In genomic region chr2:121142452-121142851, GRCh38 we compare ENCODE assay signal across 19 cellular contexts.
DNase-seq lines count a peak whose midpoint lies in the region; ATAC-seq, FAIRE-seq and TF ChIP-seq lines count a peak whose summit lies in the region.
"Had no signal": no experiment of that assay in that cellular context is flagged by ENCODE, and none has a peak within 500 bp of the region (broad histone marks: within the 10 kb centered on the region; RNA-seq: fewer than 3 reads in every experiment).

No MANE protein-coding gene starts in this region.

- no peaks in the 10 kb centered on the region for H3K27me3 ChIP-seq in H9 (ENCODE audit: insufficient read depth, low read length)
- no peaks in the 10 kb centered on the region for H3K27me3 ChIP-seq in H1 (replicated peaks in 1 of 4; ENCODE audit: control insufficient read depth in 3 of 4, extremely low read depth in 1 of 4, insufficient read depth in 3 of 4, low read length in 3 of 4)
- H3K27me3 ChIP-seq in neuronal stem cell (ENCODE audit: control insufficient read depth in 3 of 3, insufficient read depth in 3 of 3, low read depth in 1 of 3, low read length in 3 of 3), result no peaks in the 10 kb centered on the region
- H3K27me3 ChIP-seq: BLaER1 treated with 17β-estradiol and CSF1 and Interleukin-3, amounts not matched to agents 10 nM and 100 nM had no signal

- H3K4me3 ChIP-seq in H1 (ENCODE audit: extremely low read depth in 1 of 4, insufficient read depth in 2 of 4, low read depth in 3 of 4, low read length in 4 of 4) (no peak overlapping the region), neuronal stem cell (ENCODE audit: low read length in 2 of 2) (no peak overlapping the region)
- H3K4me3 ChIP-seq: BLaER1 treated with 17β-estradiol and CSF1 and Interleukin-3, amounts not matched to agents 10 nM and 100 nM; GM12878 had no signal

- H3K9ac ChIP-seq in H9 (ENCODE audit: extremely low read depth, insufficient read length, low read length) (no peak overlapping the region), H1 (replicated peaks in 1 of 4; ENCODE audit: extremely low read depth in 1 of 4, low read depth in 3 of 4, low read length in 3 of 4) (no peak overlapping the region), neuronal stem cell (ENCODE audit: low read depth, low read length, poor library complexity) (no peak overlapping the region)
- H3K9ac ChIP-seq: BLaER1 treated with 17β-estradiol and CSF1 and Interleukin-3, amounts not matched to agents 10 nM and 100 nM had no signal

- TF ChIP-seq POLR2A in H1 (IDR thresholded peaks at IDR 0.05; ENCODE audit: control extremely low read depth in 1 of 2, low read depth in 2 of 2, low read length in 2 of 2), result no peak

- H2BK20ac ChIP-seq in H9 (ENCODE audit: low read depth, low read length, poor library complexity, severe bottlenecking) (no peak overlapping the region), H1 (ENCODE audit: low read length) (no peak overlapping the region)

- H3K4me2 ChIP-seq in H9 (ENCODE audit: insufficient read depth, insufficient read length, low read length), result no peak overlapping the region
- H3K4me2 ChIP-seq in H1 (ENCODE audit: insufficient read depth in 1 of 2, low read depth in 2 of 2, low read length in 2 of 2), result no peak overlapping the region
- H3K4me2 ChIP-seq in neuronal stem cell (ENCODE audit: insufficient read depth, low read length, poor library complexity, severe bottlenecking), result no peak overlapping the region
- H3K4me2 ChIP-seq: BLaER1 treated with 17β-estradiol and CSF1 and Interleukin-3, amounts not matched to agents 10 nM and 100 nM had no signal

- H3K27ac ChIP-seq in H9 (ENCODE audit: insufficient read length, low read depth, low read length) (no peak overlapping the region), H1 (ENCODE audit: low read depth, low read length) (no peak overlapping the region), neuronal stem cell (replicated peaks; ENCODE audit: low read length) (no peak overlapping the region)
- H3K27ac ChIP-seq: BLaER1 treated with 17β-estradiol and CSF1 and Interleukin-3, amounts not matched to agents 10 nM and 100 nM had no signal

- no peaks in the 10 kb centered on the region for H4K20me1 ChIP-seq in H9 (ENCODE audit: control insufficient read depth, insufficient read depth, insufficient read length)
- H4K20me1 ChIP-seq in H1 (replicated peaks in 1 of 2; ENCODE audit: control insufficient read depth in 1 of 2, insufficient read depth in 2 of 2, low read length in 2 of 2), result no peaks in the 10 kb centered on the region
- H4K20me1 ChIP-seq: BLaER1 treated with 17β-estradiol and CSF1 and Interleukin-3, amounts not matched to agents 10 nM and 100 nM had no signal

- H3T11ph ChIP-seq in H9 (ENCODE audit: low read length), result no peak overlapping the region

- POLR2A ChIA-PET in H1 (lab: Charles Lee; ENCODE audit: partially characterized antibody), result no interaction called here

- H3K36me3 Mint-ChIP-seq in H9 (ENCODE audit: insufficient read depth in 1 of 3, low read depth in 3 of 3), result no peaks in the 10 kb centered on the region
- no peaks in the 10 kb centered on the region for H3K36me3 Mint-ChIP-seq in chondrocyte (ENCODE audit: low read depth)
- H3K36me3 Mint-ChIP-seq: CD8-positive, alpha-beta T cell had no signal

- H2BK12ac ChIP-seq in H9 (ENCODE audit: insufficient read length, low read depth, low read length) (no peak overlapping the region), H1 (ENCODE audit: low read depth, low read length) (0 out of 2 replicates have a peak overlapping the region, but pooled peaks have one; percentile 14), neuronal stem cell (ENCODE audit: low read length) (no peak overlapping the region)

- H3K4me1 Mint-ChIP-seq in H9 (peaks cover 10 to 17% of the 10 kb centered on the region in 2 experiments), chondrocyte (ENCODE audit: low read depth) (no peaks in the 10 kb centered on the region)
- H3K4me1 Mint-ChIP-seq: B cell, IgD-negative memory B cell had no signal

- no peaks in the 10 kb centered on the region for H3K79me1 ChIP-seq in H9 (ENCODE audit: insufficient read depth, low read depth, low read length, poor library complexity, severe bottlenecking)
- H3K79me1 ChIP-seq in H1 (ENCODE audit: low read depth, low read length), result no peaks in the 10 kb centered on the region
- H3K79me1 ChIP-seq in neuronal stem cell (ENCODE audit: low read depth, low read length), result no peaks in the 10 kb centered on the region

- peaks cover 4% of the 10 kb centered on the region; the same call in 1 of the 2 replicates for H3K27me3 Mint-ChIP-seq in H9 (ENCODE audit: low read depth)
- peaks cover 26% of the 10 kb centered on the region for H3K27me3 Mint-ChIP-seq in chondrocyte (ENCODE audit: low read depth)

- H2BK120ac ChIP-seq in H9 (ENCODE audit: low read depth, low read length, poor library complexity, severe bottlenecking), result no peak overlapping the region
- H2BK120ac ChIP-seq in H1 (replicated peaks; ENCODE audit: low read depth, low read length), result no peak overlapping the region
- H2BK120ac ChIP-seq in neuronal stem cell (ENCODE audit: low read depth, low read length), result no peak overlapping the region

- H3K14ac ChIP-seq in H9 (ENCODE audit: insufficient read depth, low read length) (peak overlapping the region; percentile 38; the same call in 1 of the 2 replicates), H1 (ENCODE audit: insufficient read length) (no peak overlapping the region), neuronal stem cell (ENCODE audit: low read length) (peak overlapping the region; percentile 73)

- no peaks in the 10 kb centered on the region for H3K9me3 Mint-ChIP-seq in H9
- peaks cover 4% of the 10 kb centered on the region for H3K9me3 Mint-ChIP-seq in chondrocyte (ENCODE audit: low read depth)
- H3K9me3 Mint-ChIP-seq: CD8-positive, alpha-beta T cell; HFFc6 had no signal

- H2BK5ac ChIP-seq in H9 (ENCODE audit: insufficient read length, low read length) (no peak overlapping the region), H1 (ENCODE audit: low read depth, low read length) (no peak overlapping the region), neuronal stem cell (ENCODE audit: low read length) (no peak overlapping the region)

- no peak overlapping the region for H2AK5ac ChIP-seq in H9 (ENCODE audit: insufficient read length, low read length)
- H2AK5ac ChIP-seq in H1 (ENCODE audit: low read depth, low read length), result no peak overlapping the region
- peak overlapping the region; percentile 59 for H2AK5ac ChIP-seq in neuronal stem cell (ENCODE audit: low read depth, low read length)

- TF ChIP-seq CTCF in H9 (conservative IDR thresholded peaks at IDR 0.05) (no peak), H1 (IDR thresholded peaks at IDR 0.05; ENCODE audit: control extremely low read depth in 1 of 3, insufficient read depth in 1 of 3, low read depth in 1 of 3, low read length in 3 of 3) (no peak), chondrocyte (IDR thresholded peaks at IDR 0.05) (no peak)

- DNase-seq in ELF-1 (ENCODE audit: low read depth, low spot score) (peak; percentile 85), H9 (no peak), H1 (ENCODE audit: low read depth in 1 of 2, low spot score in 2 of 2) (no peak), neuronal stem cell (ENCODE audit: low spot score) (no peak), glomerular visceral epithelial cell (ENCODE audit: extremely low spot score) (no peak), chondrocyte (ENCODE audit: low spot score) (no peak), NCI-H2107 (lab: John Stamatoyannopoulos, UW) (no peak)
- DNase-seq: Calu3; CD8-positive, alpha-beta T cell; DMS79 treated with DMSO at 0.1 percent for 48 hours; HFFc6 had no signal

- H3K56ac ChIP-seq in H9 (ENCODE audit: insufficient read length, low read depth, low read length), result no peak overlapping the region
- H3K56ac ChIP-seq in H1 (replicated peaks; ENCODE audit: insufficient read length, low read depth, low read length), result no peak overlapping the region

- no peak for TF ChIP-seq RAD21 in H1 (IDR thresholded peaks at IDR 0.05 in 1 of 2, conservative IDR thresholded peaks at IDR 0.05 in 1 of 2; ENCODE audit: low read depth in 2 of 2, low read length in 2 of 2)

- H3K4ac ChIP-seq in H9 (ENCODE audit: low read depth, low read length), result no peak overlapping the region
- H3K4ac ChIP-seq in H1 (replicated peaks; ENCODE audit: insufficient read length, low read depth, low read length), result no peak overlapping the region
- no peak overlapping the region for H3K4ac ChIP-seq in neuronal stem cell (ENCODE audit: low read length)

- no peaks in the 10 kb centered on the region for H3K36me3 ChIP-seq in H1 (ENCODE audit: control insufficient read depth in 2 of 4, insufficient read depth in 4 of 4, low read length in 3 of 4)
- H3K36me3 ChIP-seq in neuronal stem cell (replicated peaks in 1 of 2; ENCODE audit: control insufficient read depth in 2 of 2, insufficient read depth in 2 of 2, low read length in 2 of 2), result no peaks in the 10 kb centered on the region
- H3K36me3 ChIP-seq: BLaER1 treated with 17β-estradiol and CSF1 and Interleukin-3, amounts not matched to agents 10 nM and 100 nM had no signal

- H3K9me3 ChIP-seq in H9 (ENCODE audit: control insufficient read depth, low read depth, low read length), result no peaks in the 10 kb centered on the region
- H3K9me3 ChIP-seq in H1 (ENCODE audit: insufficient read depth in 2 of 2, low read depth in 1 of 2, low read length in 1 of 2), result no peaks in the 10 kb centered on the region
- H3K9me3 ChIP-seq in neuronal stem cell (replicated peaks in 1 of 2; ENCODE audit: control insufficient read depth in 2 of 2, insufficient read depth in 1 of 2, low read depth in 1 of 2, low read length in 2 of 2), result peaks cover 0 to 6% of the 10 kb centered on the region in 2 donors

- H2AFZ ChIP-seq in H9 (ENCODE audit: low read length) (no peak overlapping the region), H1 (ENCODE audit: low read length) (no peak overlapping the region), neuronal stem cell (ENCODE audit: low read length) (no peak overlapping the region)

- H3K27ac Mint-ChIP-seq in H9 (peak overlapping the region in 1 of 3 experiments; percentile 37; a peak in 1 of 7 replicates), chondrocyte (ENCODE audit: unreplicated experiment) (no peak overlapping the region)
- H3K27ac Mint-ChIP-seq: B cell; CD8-positive, alpha-beta T cell; HFFc6 had no signal

- H4K5ac ChIP-seq in H9 (ENCODE audit: insufficient read length, low read depth, low read length), result no peak overlapping the region
- no peak overlapping the region for H4K5ac ChIP-seq in H1 (ENCODE audit: insufficient read length, low read depth, low read length)

- no CpG with 5 or more reads among the region's 2 CpGs for WGBS in H9 (ENCODE audit: extremely low coverage, insufficient read length, low lambda C conversion rate)
- WGBS in H1 (ENCODE audit: extremely low coverage in 1 of 2, insufficient coverage in 1 of 2, insufficient read length in 1 of 2, insufficient replicate concordance in 2 of 2, low coverage in 1 of 2, low lambda C conversion rate in 2 of 2, missing lambda C conversion rate in 1 of 2), 2 experiments, result 70% methylated on average over 2 of the region's 2 CpGs; no CpG with 5 or more reads in 1 of the 2 experiments
- WGBS in neuronal stem cell (ENCODE audit: extremely low coverage in 2 of 2, insufficient read length in 2 of 2, insufficient replicate concordance in 1 of 2), 2 donors, result no CpG with 5 or more reads among the region's 2 CpGs

- no peak overlapping the region for H3K23ac ChIP-seq in H9 (ENCODE audit: insufficient read length, low read depth, low read length)
- H3K23ac ChIP-seq in H1 (ENCODE audit: insufficient read length), result no peak overlapping the region
- H3K23ac ChIP-seq in neuronal stem cell (ENCODE audit: low read depth, low read length, poor library complexity), result no peak overlapping the region

- H4K8ac ChIP-seq in H9 (replicated peaks; ENCODE audit: insufficient read length, low read depth, low read length) (no peak overlapping the region), H1 (ENCODE audit: extremely low read depth, insufficient read depth, low read length) (no peak overlapping the region), neuronal stem cell (ENCODE audit: low read depth, low read length) (no peak overlapping the region)

- TF ChIP-seq EP300 in H1 (IDR thresholded peaks at IDR 0.05; ENCODE audit: borderline replicate concordance in 1 of 2, low read depth in 2 of 2, low read length in 2 of 2), result no peak

- H2BK15ac ChIP-seq in H9 (ENCODE audit: low read depth, low read length) (no peak overlapping the region), H1 (ENCODE audit: low read length) (no peak overlapping the region), neuronal stem cell (ENCODE audit: low read length) (no peak overlapping the region)

- CTCF ChIA-PET in H1 (lab: Charles Lee; ENCODE audit: partially characterized antibody), result interaction anchor here (0.5 to 4.4 kb wide), 7 partner anchors 9 to 367 kb away, joined by 3 to 28 read pairs (median 3); no protein-coding TSS in a partner anchor

- H3K79me2 ChIP-seq in H9 (ENCODE audit: insufficient read depth, low read length), result no peaks in the 10 kb centered on the region
- H3K79me2 ChIP-seq in H1 (ENCODE audit: control insufficient read depth in 1 of 2, insufficient read depth in 2 of 2, low read length in 2 of 2), result no peaks in the 10 kb centered on the region

- FAIRE-seq in H1 (lab: Jason Lieb, UNC), result no peak
- FAIRE-seq: GM12878, H54, HTR-8/SVneo had no signal

- H3K23me2 ChIP-seq in H9 (ENCODE audit: insufficient read length, low read depth, low read length, poor library complexity, severe bottlenecking) (no peaks in the 10 kb centered on the region), H1 (ENCODE audit: low read depth, low read length) (no peaks in the 10 kb centered on the region)

- H3K4me3 Mint-ChIP-seq in H9 (no peak overlapping the region), chondrocyte (ENCODE audit: unreplicated experiment) (no peak overlapping the region)
- H3K4me3 Mint-ChIP-seq: B cell; CD8-positive, alpha-beta T cell; HFFc6; IgD-negative memory B cell had no signal

- H4K91ac ChIP-seq in H9 (ENCODE audit: insufficient read length, low read depth, low read length) (no peak overlapping the region), H1 (replicated peaks; ENCODE audit: insufficient read length, low read length) (no peak overlapping the region), neuronal stem cell (ENCODE audit: low read depth, low read length, poor library complexity) (no peak overlapping the region)

- no peak for ATAC-seq in HG03571 (IDR thresholded peaks at IDR 0.05; ENCODE audit: unreplicated experiment)
- ATAC-seq: CD8-positive, alpha-beta T cell; GM12878; HCT116 had no signal

- H3K4me1 ChIP-seq in H9 (ENCODE audit: insufficient read depth, low read length), result no peaks in the 10 kb centered on the region; the same call in 1 of the 2 replicates
- H3K4me1 ChIP-seq in H1 (replicated peaks in 1 of 4; ENCODE audit: control insufficient read depth in 3 of 4, insufficient read depth in 4 of 4, low read length in 3 of 4), result no peaks in the 10 kb centered on the region
- H3K4me1 ChIP-seq in neuronal stem cell (ENCODE audit: control insufficient read depth in 2 of 2, insufficient read depth in 1 of 2, low read depth in 1 of 2, low read length in 2 of 2), result peaks cover 0 to 3% of the 10 kb centered on the region in 2 donors
- H3K4me1 ChIP-seq: BLaER1 treated with 17β-estradiol and CSF1 and Interleukin-3, amounts not matched to agents 10 nM and 100 nM had no signal

- H3K18ac ChIP-seq in H9 (ENCODE audit: insufficient read length, low read depth, low read length) (no peak overlapping the region), H1 (ENCODE audit: extremely low read depth, low read length) (no peak overlapping the region), neuronal stem cell (ENCODE audit: low read length) (peak overlapping the region; percentile 35)
